Comparison of ENCODE assay signal across 17 cellular contexts in genomic region chr1:192491804-192492554, GRCh38.
A peak's percentile ranks its signal among the peaks of the same experiment; 100 is the strongest.
DNase-seq lines count a peak whose midpoint lies in the region; ATAC-seq, FAIRE-seq and TF ChIP-seq lines count a peak whose summit lies in the region.
"Had no signal": no experiment of that assay in that cellular context is flagged by ENCODE, and none has a peak within 500 bp of the region (broad histone marks: within the 10 kb centered on the region; RNA-seq: fewer than 3 reads in every experiment).

No MANE protein-coding gene starts in this region.

- peak overlapping the region; percentile 27; the same call in 1 of the 2 replicates for H2AK5ac ChIP-seq in IMR-90 (ENCODE audit: low read depth, low read length)

- TF ChIP-seq RAD21 in IMR-90 (IDR thresholded peaks at IDR 0.05; ENCODE audit: low read length), result no peak

- H3K9me3 ChIP-seq in IMR-90 (ENCODE audit: control insufficient read depth, insufficient read depth, low read length), result no peaks in the 10 kb centered on the region
- H3K9me3 ChIP-seq: MG63, neutrophil had no signal

- H3K36me3 ChIP-seq in ACC112 (ENCODE audit: insufficient read depth, low read length) (no peaks in the 10 kb centered on the region), IMR-90 (ENCODE audit: control insufficient read depth, insufficient read depth, low read length) (no peaks in the 10 kb centered on the region)
- H3K36me3 ChIP-seq: MG63, neutrophil had no signal

- H2AFZ ChIP-seq in ACC112 (ENCODE audit: low read length, unreplicated experiment), result peak overlapping the region; percentile 7
- no peak overlapping the region for H2AFZ ChIP-seq in IMR-90 (replicated peaks; ENCODE audit: low read length, poor library complexity)

- H4K8ac ChIP-seq in IMR-90 (ENCODE audit: low read depth in 2 of 2, low read length in 2 of 2), result peak overlapping the region in 1 of 2 experiments; percentile 56; a peak in 1 of 4 replicates

- in situ Hi-C loops in IMR-90 (cut with MboI; ENCODE audit: low sequenced_read_pairs), result no loop called here

- no peak overlapping the region for H3K56ac ChIP-seq in IMR-90 (ENCODE audit: extremely low read depth, insufficient read depth, low read length)

- no peaks in the 10 kb centered on the region for H3K79me2 ChIP-seq in ACC112 (ENCODE audit: control insufficient read depth, insufficient read depth, low read length, unreplicated experiment)

- DNase-seq in IMR-90 (peak; percentile 45), epithelial cell of proximal tubule (ENCODE audit: low read depth) (peak; percentile 66), omental fat pad (ENCODE audit: low spot score) (no peak), RCC 7860 (ENCODE audit: low spot score) (no peak), HEK293T (ENCODE audit: extremely low spot score) (no peak), DMS79 (lab: John Stamatoyannopoulos, UW) (no peak), NCI-H2171 (lab: John Stamatoyannopoulos, UW) (no peak)
- DNase-seq: activated CD4-positive, alpha-beta T cell treated with anti-CD3 and anti-CD28 coated beads, Interleukin-2, amount 50 U/mL, for 48 hours; activated naive CD8-positive, alpha-beta T cell treated with anti-CD3 and anti-CD28 coated beads, Interleukin-2, amount 10 ng/mL, durations not matched to agents 7 days and 5 days; GOT3; head of caudate nucleus; MG63; NCI-H187 treated with DMSO at 0.1 percent for 48 hours; NCI-H510A treated with DMSO at 0.1 percent for 48 hours had no signal

- TF ChIP-seq CTCF in IMR-90 (conservative IDR thresholded peaks at IDR 0.05; ENCODE audit: low read depth, low read length), result no peak
- peak; percentile 24 for TF ChIP-seq CTCF in epithelial cell of proximal tubule (conservative IDR thresholded peaks at IDR 0.05; ENCODE audit: low read depth, low read length)
- TF ChIP-seq CTCF in omental fat pad (IDR thresholded peaks at IDR 0.05), result no peak

- intact Hi-C loops in IMR-90 (cut with micrococcal nuclease), result no loop called here

- POLR2A ChIA-PET in IMR-90 (lab: Charles Lee; ENCODE audit: unreplicated experiment), result no interaction called here
- POLR2A ChIA-PET in HEK293T (lab: Yijun Ruan, JAX), result no interaction called here

- H3K9me1 ChIP-seq in IMR-90 (ENCODE audit: insufficient read depth, low read length), result no peaks in the 10 kb centered on the region; the same call in 1 of the 2 replicates

- H3K4ac ChIP-seq in IMR-90 (ENCODE audit: low read depth, low read length), result no peak overlapping the region

- CTCF ChIA-PET in IMR-90 (lab: Yijun Ruan, JAX) (interaction anchor here (1.8 kb wide), 1 partner anchor 15 kb away, joined by 3 read pairs; no protein-coding TSS in a partner anchor), HEK293T (lab: Yijun Ruan, JAX) (no interaction called here)

- 100% methylated on average over 1 of the region's 2 CpGs; no CpG with 5 or more reads in 1 of the 2 experiments for WGBS in IMR-90 (ENCODE audit: extremely low coverage in 2 of 2, insufficient read length in 1 of 2), 2 experiments

- H3K27ac ChIP-seq in ACC112 (ENCODE audit: low read depth, low read length) (peak overlapping the region; percentile 82), IMR-90 (ENCODE audit: insufficient read depth, low read length) (no peak overlapping the region)
- H3K27ac ChIP-seq: neutrophil had no signal

- H3K9ac ChIP-seq in IMR-90 (ENCODE audit: low read depth, low read length), result no peak overlapping the region

- peaks cover 43% of the 10 kb centered on the region for H3K4me1 ChIP-seq in ACC112 (ENCODE audit: control insufficient read depth, insufficient read depth, low read length, unreplicated experiment)
- 0 out of 2 replicates have a peak, but pooled peaks cover 2% of the 10 kb centered on the region for H3K4me1 ChIP-seq in IMR-90 (ENCODE audit: control insufficient read depth, insufficient read depth, low read length)

- H2AK9ac ChIP-seq in IMR-90 (replicated peaks; ENCODE audit: low read depth, low read length, poor library complexity), result no peak overlapping the region

- H2BK20ac ChIP-seq in IMR-90 (ENCODE audit: low read depth, low read length), result no peak overlapping the region

- no peak overlapping the region; the same call in 1 of the 2 replicates for H3K18ac ChIP-seq in IMR-90 (ENCODE audit: low read depth, low read length)

- H2BK5ac ChIP-seq in IMR-90 (ENCODE audit: low read depth, low read length, poor library complexity, severe bottlenecking), result no peak overlapping the region

- H4K20me1 ChIP-seq in IMR-90 (ENCODE audit: insufficient read depth, low read length), result no peaks in the 10 kb centered on the region

- H2BK120ac ChIP-seq in IMR-90 (ENCODE audit: low read depth, low read length), result no peak overlapping the region; the same call in 1 of the 2 replicates

- FAIRE-seq in RCC 7860 (lab: Jason Lieb, UNC), result no peak

- H3K14ac ChIP-seq in IMR-90 (replicated peaks; ENCODE audit: low read depth, low read length), result no peak overlapping the region; the same call in 1 of the 2 replicates

- H3K4me3 ChIP-seq in ACC112 (ENCODE audit: low read depth, low read length) (no peak overlapping the region), IMR-90 (ENCODE audit: insufficient read depth, low read depth, low read length) (no peak overlapping the region), epithelial cell of proximal tubule (ENCODE audit: low read depth, low read length) (no peak overlapping the region)
- H3K4me3 ChIP-seq: MG63 had no signal

- H4K5ac ChIP-seq in IMR-90 (ENCODE audit: low read depth, low read length), result no peak overlapping the region

- 0 out of 2 replicates have a peak overlapping the region, but pooled peaks have one; percentile 31 for H3K23ac ChIP-seq in IMR-90 (ENCODE audit: low read depth, low read length)

- peak; percentile 50 for ATAC-seq in IMR-90 (ENCODE audit: low read depth)
- peak; percentile 34 for ATAC-seq in omental fat pad (ENCODE audit: low FRiP score)
- ATAC-seq: stimulated activated memory B cell treated with anti-CD40 and anti-IgM and Interleukin-4, amounts not matched to agents 10 μg/mL and 1 μg/mL and 100 μg/mL, for 72 hours had no signal

- no peaks in the 10 kb centered on the region for H3K79me1 ChIP-seq in IMR-90 (ENCODE audit: low read depth in 1 of 2, low read length in 2 of 2)

- TF ChIP-seq POLR2A in IMR-90 (IDR thresholded peaks at IDR 0.05; ENCODE audit: low read depth, low read length), result no peak

- H3K27me3 ChIP-seq in ACC112 (ENCODE audit: insufficient read depth, low read length) (no peaks in the 10 kb centered on the region), IMR-90 (ENCODE audit: control insufficient read depth, insufficient read depth, low read length) (no peaks in the 10 kb centered on the region)
- H3K27me3 ChIP-seq: MG63, neutrophil had no signal

- BruUV-seq in IMR-90 (replicated peaks; lab: Mats Ljungman, UMichigan), result no TSS peak

- H4K91ac ChIP-seq in IMR-90 (ENCODE audit: insufficient read depth, low read depth, low read length), result no peak overlapping the region

- dilution Hi-C loops in IMR-90 (cut with HindIII; ENCODE audit: low sequenced_read_pairs, unreplicated experiment), result loop anchor here (25.0 kb wide), 1 partner anchor 520 kb away; no protein-coding TSS in a partner anchor

- no peak overlapping the region for H2BK15ac ChIP-seq in IMR-90 (ENCODE audit: low read depth, low read length)

- H3K4me2 ChIP-seq in IMR-90 (ENCODE audit: low read depth, low read length), result no peak overlapping the region

TF ChIP-seq in IMR-90, 13 proteins besides CTCF, POLR2A, EP300 and RAD21:
- TF ChIP-seq RFX5 (IDR thresholded peaks at IDR 0.05; ENCODE audit: low read depth, low read length), result no peak
- no peak for TF ChIP-seq BHLHE40 (IDR thresholded peaks at IDR 0.05; ENCODE audit: low read depth, low read length)
- TF ChIP-seq CHD1 (IDR thresholded peaks at IDR 0.05; ENCODE audit: low read depth, low read length), result no peak
- no peak for TF ChIP-seq NFE2L2 (IDR thresholded peaks at IDR 0.05; ENCODE audit: low read depth, low read length)
TF ChIP-seq in IMR-90: peak in this region for 0.

TF ChIP-seq in HEK293T, 16 proteins besides CTCF, POLR2A, EP300 and RAD21:
- no peak for TF ChIP-seq SUZ12 (IDR thresholded peaks at IDR 0.05)
- TF ChIP-seq FOXA1 (IDR thresholded peaks at IDR 0.05), result no peak
- TF ChIP-seq ARNT (IDR thresholded peaks at IDR 0.05), result no peak
- no peak for TF ChIP-seq TARDBP (IDR thresholded peaks at IDR 0.05)
- no peak for TF ChIP-seq FOXM1 (IDR thresholded peaks at IDR 0.05; ENCODE audit: borderline replicate concordance)
- no peak for TF ChIP-seq BHLHE40 (IDR thresholded peaks at IDR 0.05; ENCODE audit: borderline replicate concordance)
- TF ChIP-seq CTBP1 (IDR thresholded peaks at IDR 0.05; ENCODE audit: borderline replicate concordance), result no peak
- no peak for TF ChIP-seq ZNF384 (IDR thresholded peaks at IDR 0.05)
- TF ChIP-seq HDGF (IDR thresholded peaks at IDR 0.05; ENCODE audit: borderline replicate concordance), result no peak
- TF ChIP-seq LEF1 (IDR thresholded peaks at IDR 0.05; ENCODE audit: borderline replicate concordance), result no peak
- no peak for TF ChIP-seq FOXK2 (IDR thresholded peaks at IDR 0.05)
- no peak for TF ChIP-seq SP1 (IDR thresholded peaks at IDR 0.05)
- no peak for TF ChIP-seq PKNOX1 (IDR thresholded peaks at IDR 0.05)
- TF ChIP-seq ELF4 (IDR thresholded peaks at IDR 0.05), result no peak
- no peak for TF ChIP-seq L3MBTL2 (conservative IDR thresholded peaks at IDR 0.05)

Comparison
In these comparisons a context has a peak if more than half of its experiments do, and no peak if none do; other contexts are left out.
1. DNase-seq: peak in IMR-90 (single experiment) and epithelial cell of proximal tubule (single experiment); none in omental fat pad (single experiment), RCC 7860 (single experiment), HEK293T (single experiment), DMS79 (single experiment) and NCI-H2171 (single experiment).